Comparison of ENCODE assay signal across 10 cellular contexts in genomic region chr11:17846852-17847453, GRCh38.
DNase-seq lines count a peak whose midpoint lies in the region; ATAC-seq, FAIRE-seq and TF ChIP-seq lines count a peak whose summit lies in the region.
"Had no signal": no experiment of that assay in that cellular context is flagged by ENCODE, and none has a peak within 500 bp of the region (broad histone marks: within the 10 kb centered on the region; RNA-seq: fewer than 3 reads in every experiment).

No MANE protein-coding gene starts in this region.

- TF ChIP-seq RAD21 in A549 (conservative IDR thresholded peaks at IDR 0.05 in 1 of 2, IDR thresholded peaks at IDR 0.05 in 1 of 2): 0 out of 5 replicates have a peak, but pooled peaks of 1 of the 2 experiments have one; percentile 14

- H3K4me3 ChIP-seq in A549: no peak overlapping the region

- no peak for TF ChIP-seq CTCF in A549 (IDR thresholded peaks at IDR 0.05)
- no peak for TF ChIP-seq CTCF in GM10248 (IDR thresholded peaks at IDR 0.05; ENCODE audit: control extremely low read depth, extremely low read depth, low read depth, missing control alignments)
- no peak for TF ChIP-seq CTCF in RWPE1 (conservative IDR thresholded peaks at IDR 0.05; ENCODE audit: low read depth)

- POLR2A ChIA-PET in A549 (lab: Yijun Ruan, JAX): no interaction called here
- POLR2A ChIA-PET in GM10248 (lab: Yijun Ruan, JAX): no interaction called here
- POLR2A ChIA-PET in RWPE1 (lab: Yijun Ruan, JAX; ENCODE audit: low non-redundant PET): no interaction called here

- CTCF ChIA-PET in A549 (lab: Yijun Ruan, JAX) (no interaction called here), GM10248 (lab: Yijun Ruan, JAX) (interaction anchor here (2.6 to 7.6 kb wide), 2 partner anchors 17 to 116 kb away, joined by 7 to 43 read pairs; no protein-coding TSS in a partner anchor), RWPE1 (lab: Yijun Ruan, JAX) (interaction anchor here (0.6 kb wide), 1 partner anchor 292 kb away, joined by 3 read pairs; no protein-coding TSS in a partner anchor)

- DNase-seq in A549 (ENCODE audit: low read depth in 1 of 2, low spot score in 1 of 2) (peak in 1 of 2 experiments; percentile 17), HCEC 1CT (peak; percentile 60), left ventricle myocardium superior (peak; percentile 41), GM10248 (ENCODE audit: extremely low spot score) (no peak), RWPE1 (ENCODE audit: low spot score) (no peak)
- DNase-seq: activated T-cell treated with anti-CD3 and anti-CD28 coated beads, Interleukin-2, amount 50 U/mL, for 1 hour; natural killer cell had no signal

- no peaks in the 10 kb centered on the region for H3K9me3 ChIP-seq in A549

- TF ChIP-seq POLR2A in A549 (IDR thresholded peaks at IDR 0.05; ENCODE audit: low read length): no peak

- H3K4me2 ChIP-seq in A549: no peak overlapping the region

- no peak overlapping the region for H3K27ac ChIP-seq in A549
- H3K27ac ChIP-seq in angular gyrus (ENCODE audit: low read depth, low read length): peak overlapping the region; percentile 65
- no peak overlapping the region for H3K27ac ChIP-seq in RWPE1

- ATAC-seq in A549 (peak; percentile 73 to 75), left ventricle myocardium superior (peak; percentile 87), HG03108 (IDR thresholded peaks at IDR 0.05; ENCODE audit: unreplicated experiment) (no peak), HG03521 (IDR thresholded peaks at IDR 0.05; ENCODE audit: unreplicated experiment) (no peak)
- ATAC-seq: natural killer cell had no signal

- H3K4me1 ChIP-seq in A549: no peaks in the 10 kb centered on the region

- FAIRE-seq in A549 (lab: Jason Lieb, UNC): no peak

- intact Hi-C loops in left ventricle myocardium superior (cut with micrococcal nuclease): no loop called here

- 78% methylated on average over 4 of the region's 7 CpGs for WGBS in A549 (ENCODE audit: missing lambda C conversion rate)

- no peak for TF ChIP-seq EP300 in A549 (IDR thresholded peaks at IDR 0.05)

TF ChIP-seq in A549, 52 proteins besides CTCF, POLR2A, EP300 and RAD21:
- no peak for TF ChIP-seq ELK1 (IDR thresholded peaks at IDR 0.05; ENCODE audit: low read depth, low read length)
- TF ChIP-seq FOXS1 (CRISPR knock-in tag; IDR thresholded peaks at IDR 0.05): no peak
- no peak for TF ChIP-seq SMC3 (IDR thresholded peaks at IDR 0.05)
- TF ChIP-seq JUNB (IDR thresholded peaks at IDR 0.05): no peak

Comparison
In these comparisons a context has a peak if more than half of its experiments do, and no peak if none do; other contexts are left out.
1. ATAC-seq: peak in A549 (2 of 2) and left ventricle myocardium superior (single experiment); none in HG03108 (single experiment) and HG03521 (single experiment).
2. DNase-seq: peak in HCEC 1CT (single experiment) and left ventricle myocardium superior (single experiment); none in GM10248 (single experiment) and RWPE1 (single experiment).